Comparison of ENCODE assay signal across 9 cellular contexts in the genomic region with DNA sequence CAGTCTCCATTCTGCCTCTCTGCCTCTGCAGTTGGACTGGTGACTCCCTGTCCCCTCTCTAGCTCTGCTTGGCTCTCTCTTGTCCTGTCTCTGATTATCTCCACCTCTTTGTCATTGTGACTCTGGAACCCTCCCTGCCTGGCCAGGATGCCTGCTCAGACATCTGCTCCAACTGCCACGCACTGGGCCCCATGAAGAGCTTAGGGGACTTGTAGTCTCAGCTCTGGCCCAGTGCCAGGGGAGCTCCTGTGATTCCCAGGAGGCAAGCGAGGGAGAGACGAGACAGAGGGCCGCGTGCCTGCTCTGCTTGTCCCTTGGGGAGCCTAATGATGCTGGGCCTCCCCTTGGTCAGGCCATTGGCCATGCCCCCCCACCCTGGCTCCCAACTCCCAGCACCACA. TPM values are rescaled to one million over a fixed set of nuclear protein-coding genes. Genes with fewer than 3 reads are reported as not detected.
DNase-seq lines count a peak whose midpoint lies in the region; ATAC-seq and TF ChIP-seq lines count a peak whose summit lies in the region.
"Had no signal": no experiment of that assay in that cellular context is flagged by ENCODE, and none has a peak within 500 bp of the region (broad histone marks: within the 10 kb centered on the region; RNA-seq: fewer than 3 reads in every experiment).

No MANE protein-coding gene starts in this region.

- no peak overlapping the region for H3K27ac ChIP-seq in Panc1 (ENCODE audit: low read length)
- H3K27ac ChIP-seq: pancreas had no signal

- BruUV-seq in Panc1 (replicated peaks; lab: Mats Ljungman, UMichigan), result no TSS peak

- POLR2A ChIA-PET in Panc1 (lab: Charles Lee), result interaction anchor here (0.5 kb wide), 1 partner anchor 96 kb away, joined by 3 read pairs; no protein-coding TSS in a partner anchor

- ATAC-seq in Panc1 (peak; percentile 7; the same call in 1 of the 2 replicates), Right ventricle myocardium inferior (peak; percentile 47)
- no peak for ATAC-seq in stimulated activated effector memory CD8-positive, alpha-beta T cell treated with anti-CD3 and anti-CD28 coated beads, Interleukin-12 subunit alpha, Interleukin-12 subunit beta, amount 100 ng/mL, for 72 hours
- ATAC-seq in effector memory CD8-positive, alpha-beta T cell (replicated peaks), result no peak
- ATAC-seq in activated CD4-positive, CD25-positive, alpha-beta regulatory T cell treated with anti-CD3 and anti-CD28 coated beads, Interleukin-2, amount 50 U/mL, for 24 hours, result no peak
- ATAC-seq: pancreas had no signal

- H3K4me3 Mint-ChIP-seq in stimulated activated effector memory CD8-positive, alpha-beta T cell treated with anti-CD3 and anti-CD28 coated beads, Interleukin-12 subunit alpha, Interleukin-12 subunit beta, amount 100 ng/mL, for 72 hours, result no peak overlapping the region
- H3K4me3 Mint-ChIP-seq in effector memory CD8-positive, alpha-beta T cell, result no peak overlapping the region

- in situ Hi-C loops in Panc1 (cut with HindIII; ENCODE audit: low pct_unique_long_range_greater_than_20kb, low sequenced_read_pairs), result no loop called here

- H3K9me3 Mint-ChIP-seq in stimulated activated effector memory CD8-positive, alpha-beta T cell treated with anti-CD3 and anti-CD28 coated beads, Interleukin-12 subunit alpha, Interleukin-12 subunit beta, amount 100 ng/mL, for 72 hours, result no peaks in the 10 kb centered on the region
- H3K9me3 Mint-ChIP-seq in effector memory CD8-positive, alpha-beta T cell, result no peaks in the 10 kb centered on the region

- peak overlapping the region; percentile 71 for H3K27ac Mint-ChIP-seq in stimulated activated effector memory CD8-positive, alpha-beta T cell treated with anti-CD3 and anti-CD28 coated beads, Interleukin-12 subunit alpha, Interleukin-12 subunit beta, amount 100 ng/mL, for 72 hours
- H3K27ac Mint-ChIP-seq in effector memory CD8-positive, alpha-beta T cell, result peak overlapping the region in 1 of 2 donors; percentile 7

- H3K36me3 ChIP-seq in Panc1 (ENCODE audit: control insufficient read depth, insufficient read depth, low read length), result no peaks in the 10 kb centered on the region
- H3K36me3 ChIP-seq: pancreas had no signal

- TF ChIP-seq CTCF in Panc1 (IDR thresholded peaks at IDR 0.05), result no peak

- no peak overlapping the region for H3K4me3 ChIP-seq in Panc1 (ENCODE audit: low read depth in 2 of 2, low read length in 2 of 2)
- H3K4me3 ChIP-seq: pancreas had no signal

- no peaks in the 10 kb centered on the region for H3K27me3 Mint-ChIP-seq in effector memory CD8-positive, alpha-beta T cell

- H3K4me1 ChIP-seq in Panc1 (ENCODE audit: control insufficient read depth, insufficient read depth, low read length), result no peaks in the 10 kb centered on the region
- H3K4me1 ChIP-seq: pancreas had no signal

- CTCF ChIA-PET in Panc1 (lab: Charles Lee), result no interaction called here

- no peaks in the 10 kb centered on the region for H3K27me3 ChIP-seq in Panc1 (ENCODE audit: control insufficient read depth, insufficient read depth, low read length)
- H3K27me3 ChIP-seq: pancreas had no signal

- intact Hi-C loops in Panc1 (cut with micrococcal nuclease; ENCODE audit: unreplicated experiment) (no loop called here), Right ventricle myocardium inferior (cut with DNase I) (loop anchor here (2.0 kb wide), 1 partner anchor 35 kb away; the partner anchor contains the start of gene DUSP7)

- DNase-seq in NCI-H1105 (lab: John Stamatoyannopoulos, UW), result peak; percentile 40
- no peak for DNase-seq in Panc1 (ENCODE audit: low read depth, low spot score)
- DNase-seq in Right ventricle myocardium inferior (ENCODE audit: missing footprints), result peak; percentile 86
- DNase-seq in stimulated activated effector memory CD8-positive, alpha-beta T cell treated with anti-CD3 and anti-CD28 coated beads, Interleukin-12 subunit alpha, Interleukin-12 subunit beta, amount 100 ng/mL, for 72 hours (ENCODE audit: low spot score in 2 of 2), result no peak
- no peak for DNase-seq in kidney tubule cell (ENCODE audit: low spot score)
- DNase-seq in OCI-M2 (lab: John Stamatoyannopoulos, UW; ENCODE audit: unreplicated experiment), result no peak
- DNase-seq in effector memory CD8-positive, alpha-beta T cell, result no peak

- peaks cover 17% of the 10 kb centered on the region for H3K4me1 Mint-ChIP-seq in stimulated activated effector memory CD8-positive, alpha-beta T cell treated with anti-CD3 and anti-CD28 coated beads, Interleukin-12 subunit alpha, Interleukin-12 subunit beta, amount 100 ng/mL, for 72 hours
- no peaks in the 10 kb centered on the region for H3K4me1 Mint-ChIP-seq in effector memory CD8-positive, alpha-beta T cell (ENCODE audit: low read depth in 2 of 2)

- H3K36me3 Mint-ChIP-seq in stimulated activated effector memory CD8-positive, alpha-beta T cell treated with anti-CD3 and anti-CD28 coated beads, Interleukin-12 subunit alpha, Interleukin-12 subunit beta, amount 100 ng/mL, for 72 hours, result no peaks in the 10 kb centered on the region
- H3K36me3 Mint-ChIP-seq in effector memory CD8-positive, alpha-beta T cell (ENCODE audit: insufficient read depth), result no peaks in the 10 kb centered on the region

- no peaks in the 10 kb centered on the region for H3K9me3 ChIP-seq in Panc1 (ENCODE audit: control insufficient read depth, insufficient read depth, low read depth, low read length)
- H3K9me3 ChIP-seq: pancreas had no signal

RNA-seq across cellular contexts. Expression of gene RPL29, which starts 26.2 kb away (rescaled TPM):
- 696 TPM for total RNA-seq in Panc1 (2021; ENCODE audit: unreplicated experiment)
- 1,184 TPM for polyA plus RNA-seq in Panc1 (2012; ENCODE audit: insufficient read length)
- total RNA-seq in Right ventricle myocardium inferior, result 677 TPM

RNA-seq across cellular contexts. Expression of gene DUSP7, which starts 34.5 kb away (rescaled TPM):
- total RNA-seq in Panc1 (2021; ENCODE audit: unreplicated experiment) (13.1 TPM), Right ventricle myocardium inferior (25.0 TPM)
- 8.9 TPM for polyA plus RNA-seq in Panc1 (2012; ENCODE audit: insufficient read length)

RNA-seq across cellular contexts. Expression of gene ACY1, which starts 38.5 kb away (rescaled TPM):
- total RNA-seq in Panc1 (2021; ENCODE audit: unreplicated experiment) (50.3 TPM), Right ventricle myocardium inferior (32.3 TPM)
- 110 TPM for polyA plus RNA-seq in Panc1 (2012; ENCODE audit: insufficient read length)

RNA-seq across cellular contexts. Expression of gene ABHD14A, which starts 47.0 kb away (rescaled TPM):
- total RNA-seq in Panc1 (2021; ENCODE audit: unreplicated experiment) (11.3 TPM), Right ventricle myocardium inferior (31.5 TPM)
- 14.3 TPM for polyA plus RNA-seq in Panc1 (2012; ENCODE audit: insufficient read length)

RNA-seq across cellular contexts. Expression of gene ABHD14B, which starts 48.0 kb away (rescaled TPM):
- 40.7 TPM for total RNA-seq in Panc1 (2021; ENCODE audit: unreplicated experiment)
- 49.9 TPM for polyA plus RNA-seq in Panc1 (2012; ENCODE audit: insufficient read length)
- total RNA-seq in Right ventricle myocardium inferior, result 13.8 TPM

Comparison
In these comparisons a context has a peak if more than half of its experiments do, and no peak if none do; other contexts are left out.
1. DNase-seq: peak in NCI-H1105 (single experiment) and Right ventricle myocardium inferior (single experiment); none in Panc1 (single experiment), stimulated activated effector memory CD8-positive, alpha-beta T cell treated with anti-CD3 and anti-CD28 coated beads, Interleukin-12 subunit alpha, Interleukin-12 subunit beta, amount 100 ng/mL, for 72 hours (0 of 2), kidney tubule cell (single experiment), OCI-M2 (single experiment) and effector memory CD8-positive, alpha-beta T cell (0 of 3).
2. ATAC-seq: peak in Panc1 (single experiment) and Right ventricle myocardium inferior (single experiment); none in stimulated activated effector memory CD8-positive, alpha-beta T cell treated with anti-CD3 and anti-CD28 coated beads, Interleukin-12 subunit alpha, Interleukin-12 subunit beta, amount 100 ng/mL, for 72 hours (single experiment), effector memory CD8-positive, alpha-beta T cell (single experiment) and activated CD4-positive, CD25-positive, alpha-beta regulatory T cell treated with anti-CD3 and anti-CD28 coated beads, Interleukin-2, amount 50 U/mL, for 24 hours (0 of 2).